In genomic region chr7:16721541-16721940, GRCh38 we compare ENCODE assay signal across 15 cellular contexts.
"Had no signal": no experiment of that assay in that cellular context is flagged by ENCODE, and none has a peak within 500 bp of the region (broad histone marks: within the 10 kb centered on the region; RNA-seq: fewer than 3 reads in every experiment).

No MANE protein-coding gene starts in this region.

- H3K36me3 Mint-ChIP-seq: activated CD4-positive, alpha-beta memory T cell treated with anti-CD3 and anti-CD28 coated beads for 36 hours; natural killer cell treated with Interleukin-12 subunit alpha and Interleukin-12 subunit beta and Interleukin-15 and Interleukin-18, amount 100 ng/mL, for 72 hours had no signal

- H3K4me1 Mint-ChIP-seq: brain; stimulated activated effector memory CD8-positive, alpha-beta T cell treated with anti-CD3 and anti-CD28 coated beads, Interleukin-12 subunit alpha, Interleukin-12 subunit beta, amount 100 ng/mL, for 72 hours had no signal

- H3K9me3 Mint-ChIP-seq: activated CD4-positive, alpha-beta memory T cell treated with anti-CD3 and anti-CD28 coated beads for 36 hours; activated CD4-positive, alpha-beta T cell treated with anti-CD3 and anti-CD28 coated beads, Interleukin-2, amount 10 ng/mL, durations not matched to agents 24 days and 14 days; activated T-helper 1 cell treated with anti-CD3 and anti-CD28 coated beads, Interleukin-12 subunit alpha, Interleukin-12 subunit beta, Interleukin-2, Interleukin-4 antibody, amounts not matched to agents 30 ng/mL and 10 ng/mL and 1 ng/mL, durations not matched to agents 14 hours and 24 hours and 36 hours; brain; natural killer cell treated with Interleukin-12 subunit alpha and Interleukin-12 subunit beta and Interleukin-15 and Interleukin-18, amount 100 ng/mL, for 72 hours; stimulated activated effector memory CD8-positive, alpha-beta T cell treated with anti-CD3 and anti-CD28 coated beads, Interleukin-12 subunit alpha, Interleukin-12 subunit beta, amount 100 ng/mL, for 72 hours had no signal

- ATAC-seq: mucosa of descending colon; natural killer cell treated with Interleukin-12 subunit alpha and Interleukin-12 subunit beta and Interleukin-15 and Interleukin-18, amount 100 ng/mL, for 72 hours; right lobe of liver; stimulated activated effector memory CD8-positive, alpha-beta T cell treated with anti-CD3 and anti-CD28 coated beads, Interleukin-12 subunit alpha, Interleukin-12 subunit beta, amount 100 ng/mL, for 72 hours had no signal

- H3K4me3 Mint-ChIP-seq: activated CD4-positive, alpha-beta memory T cell treated with anti-CD3 and anti-CD28 coated beads for 36 hours; activated CD4-positive, alpha-beta T cell treated with anti-CD3 and anti-CD28 coated beads, Interleukin-2, amount 10 ng/mL, durations not matched to agents 24 days and 14 days; activated naive CD8-positive, alpha-beta T cell; activated T-helper 1 cell treated with anti-CD3 and anti-CD28 coated beads, Interleukin-12 subunit alpha, Interleukin-12 subunit beta, Interleukin-2, Interleukin-4 antibody, amounts not matched to agents 30 ng/mL and 10 ng/mL and 1 ng/mL, durations not matched to agents 14 hours and 24 hours and 36 hours; brain; natural killer cell treated with Interleukin-12 subunit alpha and Interleukin-12 subunit beta and Interleukin-15 and Interleukin-18, amount 100 ng/mL, for 72 hours; stimulated activated effector memory CD8-positive, alpha-beta T cell treated with anti-CD3 and anti-CD28 coated beads, Interleukin-12 subunit alpha, Interleukin-12 subunit beta, amount 100 ng/mL, for 72 hours had no signal

- H3K27ac Mint-ChIP-seq: activated CD4-positive, alpha-beta memory T cell treated with anti-CD3 and anti-CD28 coated beads for 36 hours; activated CD4-positive, alpha-beta T cell treated with anti-CD3 and anti-CD28 coated beads, Interleukin-2, amount 10 ng/mL, durations not matched to agents 24 days and 14 days; activated naive CD8-positive, alpha-beta T cell; activated T-helper 1 cell treated with anti-CD3 and anti-CD28 coated beads, Interleukin-12 subunit alpha, Interleukin-12 subunit beta, Interleukin-2, Interleukin-4 antibody, amounts not matched to agents 30 ng/mL and 10 ng/mL and 1 ng/mL, durations not matched to agents 14 hours and 24 hours and 36 hours; brain; natural killer cell treated with Interleukin-12 subunit alpha and Interleukin-12 subunit beta and Interleukin-15 and Interleukin-18, amount 100 ng/mL, for 72 hours; stimulated activated effector memory CD8-positive, alpha-beta T cell treated with anti-CD3 and anti-CD28 coated beads, Interleukin-12 subunit alpha, Interleukin-12 subunit beta, amount 100 ng/mL, for 72 hours had no signal

- DNase-seq: activated CD4-positive, alpha-beta memory T cell treated with anti-CD3 and anti-CD28 coated beads for 36 hours; activated CD4-positive, alpha-beta T cell treated with anti-CD3 and anti-CD28 coated beads, Interleukin-2, amount 10 ng/mL, durations not matched to agents 24 days and 14 days; activated gamma-delta T cell; dorsolateral prefrontal cortex; effector memory CD4-positive, alpha-beta T cell; left ventricle myocardium inferior; mucosa of descending colon; right lobe of liver; T-helper 1 cell; tibial artery had no signal

- H3K27me3 Mint-ChIP-seq: activated CD4-positive, alpha-beta memory T cell treated with anti-CD3 and anti-CD28 coated beads for 36 hours; activated CD4-positive, alpha-beta T cell treated with anti-CD3 and anti-CD28 coated beads, Interleukin-2, amount 10 ng/mL, durations not matched to agents 24 days and 14 days; activated naive CD8-positive, alpha-beta T cell; natural killer cell treated with Interleukin-12 subunit alpha and Interleukin-12 subunit beta and Interleukin-15 and Interleukin-18, amount 100 ng/mL, for 72 hours had no signal
